Comparison of ENCODE assay signal across 16 cellular contexts in genomic region chr1:119504831-119505230, GRCh38. TPM values are rescaled to one million over a fixed set of nuclear protein-coding genes. Genes with fewer than 3 reads are reported as not detected.
DNase-seq lines count a peak whose midpoint lies in the region; ATAC-seq, FAIRE-seq and TF ChIP-seq lines count a peak whose summit lies in the region.
"Had no signal": no experiment of that assay in that cellular context is flagged by ENCODE, and none has a peak within 500 bp of the region (broad histone marks: within the 10 kb centered on the region; RNA-seq: fewer than 3 reads in every experiment).

No MANE protein-coding gene starts in this region.

- ATAC-seq in GM19324 (IDR thresholded peaks at IDR 0.05; ENCODE audit: low FRiP score, unreplicated experiment): peak; percentile 59
- peak; percentile 38; the same call in 2 of the 3 replicates for ATAC-seq in RWPE2 (ENCODE audit: low read depth)
- ATAC-seq in GM19397 (IDR thresholded peaks at IDR 0.05; ENCODE audit: unreplicated experiment): no peak
- ATAC-seq: GM12878, HCT116 had no signal

- H3K4me3 ChIP-seq in GM12864 (ENCODE audit: low read depth, low read length) (no peak overlapping the region), RWPE2 (ENCODE audit: severe bottlenecking) (no peak overlapping the region), keratinocyte (ENCODE audit: control insufficient read depth in 2 of 3, extremely low read depth in 1 of 3, insufficient read depth in 2 of 3, low read depth in 1 of 3, low read length in 3 of 3) (peak overlapping the region in 1 of 3 experiments; percentile 22), osteoblast (ENCODE audit: insufficient read depth, low read length) (no peak overlapping the region)
- H3K4me3 ChIP-seq: BLaER1 treated with 17β-estradiol and CSF1 and Interleukin-3, amounts not matched to agents 10 nM and 100 nM; GM12878 had no signal

- no peaks in the 10 kb centered on the region for H3K27me3 ChIP-seq in RWPE2 (ENCODE audit: insufficient read depth, poor library complexity, severe bottlenecking)
- H3K27me3 ChIP-seq in keratinocyte (ENCODE audit: control insufficient read depth, extremely low read depth, insufficient read depth, low read length): no peaks in the 10 kb centered on the region
- H3K27me3 ChIP-seq in osteoblast (ENCODE audit: insufficient read depth, low read length): peaks cover 3% of the 10 kb centered on the region
- H3K27me3 ChIP-seq: BLaER1 treated with 17β-estradiol and CSF1 and Interleukin-3, amounts not matched to agents 10 nM and 100 nM had no signal

- H3K9me1 ChIP-seq in keratinocyte (ENCODE audit: control insufficient read depth, extremely low read depth, insufficient read depth, low read length): no peaks in the 10 kb centered on the region

- DNase-seq in GM12864 (ENCODE audit: low read depth) (peak; percentile 2), RWPE2 (ENCODE audit: low spot score) (no peak), keratinocyte (ENCODE audit: low read depth, low spot score) (no peak), osteoblast (ENCODE audit: insufficient read length, low spot score, missing footprints) (no peak), AML-193 (lab: John Stamatoyannopoulos, UW) (no peak)
- DNase-seq: 8988T; CD4-positive, CD25-positive, alpha-beta regulatory T cell; DMS53; GF-D8 had no signal

- H2AFZ ChIP-seq in keratinocyte (ENCODE audit: control insufficient read depth, low read length): no peak overlapping the region
- no peak overlapping the region for H2AFZ ChIP-seq in osteoblast (ENCODE audit: low read length)

- dilution Hi-C loops in keratinocyte (cut with MboI; ENCODE audit: extremely low pct_ligation_motif_present, low sequenced_read_pairs): no loop called here

- no peak overlapping the region for H3K27ac ChIP-seq in RWPE2 (ENCODE audit: poor library complexity, severe bottlenecking)
- H3K27ac ChIP-seq in keratinocyte (ENCODE audit: control insufficient read depth, insufficient read depth, low read length): peak overlapping the region; percentile 36
- H3K27ac ChIP-seq in osteoblast (ENCODE audit: low read depth, low read length): no peak overlapping the region
- H3K27ac ChIP-seq: BLaER1 treated with 17β-estradiol and CSF1 and Interleukin-3, amounts not matched to agents 10 nM and 100 nM; HL-60 had no signal

- H4K20me1 ChIP-seq in keratinocyte (ENCODE audit: control insufficient read depth, extremely low read depth, insufficient read depth, low read length) (no peaks in the 10 kb centered on the region), osteoblast (ENCODE audit: insufficient read depth, low read length) (no peaks in the 10 kb centered on the region)
- H4K20me1 ChIP-seq: BLaER1 treated with 17β-estradiol and CSF1 and Interleukin-3, amounts not matched to agents 10 nM and 100 nM had no signal

- H3K4me2 ChIP-seq in keratinocyte (ENCODE audit: control insufficient read depth, extremely low read depth, insufficient read depth, low read depth, low read length): peak overlapping the region; percentile 46
- H3K4me2 ChIP-seq in osteoblast (ENCODE audit: insufficient read depth, low read length): no peak overlapping the region
- H3K4me2 ChIP-seq: BLaER1 treated with 17β-estradiol and CSF1 and Interleukin-3, amounts not matched to agents 10 nM and 100 nM had no signal

- H3K79me2 ChIP-seq in keratinocyte (ENCODE audit: control insufficient read depth, insufficient read depth, low read length): no peaks in the 10 kb centered on the region
- H3K79me2 ChIP-seq in osteoblast (ENCODE audit: insufficient read depth, low read length): no peaks in the 10 kb centered on the region

- no peak overlapping the region for H3K9ac ChIP-seq in keratinocyte (ENCODE audit: control insufficient read depth, extremely low read depth, insufficient read depth, low read length)
- H3K9ac ChIP-seq: BLaER1 treated with 17β-estradiol and CSF1 and Interleukin-3, amounts not matched to agents 10 nM and 100 nM had no signal

- H3K4me1 ChIP-seq in RWPE2 (ENCODE audit: insufficient read depth, poor library complexity, severe bottlenecking) (no peaks in the 10 kb centered on the region), keratinocyte (ENCODE audit: control insufficient read depth, extremely low read depth, insufficient read depth, low read length) (peaks cover 16% of the 10 kb centered on the region), osteoblast (ENCODE audit: insufficient read depth, low read length) (no peaks in the 10 kb centered on the region)
- H3K4me1 ChIP-seq: BLaER1 treated with 17β-estradiol and CSF1 and Interleukin-3, amounts not matched to agents 10 nM and 100 nM had no signal

- H3K36me3 ChIP-seq in RWPE2 (ENCODE audit: low read depth) (no peaks in the 10 kb centered on the region), keratinocyte (ENCODE audit: control insufficient read depth in 2 of 2, extremely low read depth in 1 of 2, insufficient read depth in 2 of 2, low read length in 2 of 2) (no peaks in the 10 kb centered on the region), osteoblast (ENCODE audit: insufficient read depth, low read length) (no peaks in the 10 kb centered on the region)
- H3K36me3 ChIP-seq: BLaER1 treated with 17β-estradiol and CSF1 and Interleukin-3, amounts not matched to agents 10 nM and 100 nM had no signal

- H3K9me3 ChIP-seq in RWPE2 (ENCODE audit: severe bottlenecking) (no peaks in the 10 kb centered on the region), keratinocyte (ENCODE audit: control insufficient read depth, low read depth, low read length) (no peaks in the 10 kb centered on the region), osteoblast (ENCODE audit: low read depth, low read length) (no peaks in the 10 kb centered on the region)
- H3K9me3 ChIP-seq: BLaER1 treated with 17β-estradiol and CSF1 and Interleukin-3, amounts not matched to agents 10 nM and 100 nM had no signal

- no peak for FAIRE-seq in keratinocyte (lab: Jason Lieb, UNC)
- FAIRE-seq: GM12878, H54 had no signal

- TF ChIP-seq CTCF in GM12864 (IDR thresholded peaks at IDR 0.05; ENCODE audit: low read depth, low read length, missing control alignments) (no peak), RWPE2 (IDR thresholded peaks at IDR 0.05; ENCODE audit: poor library complexity, severe bottlenecking) (no peak), keratinocyte (optimal IDR thresholded peaks at IDR 0.05 in 1 of 3, IDR thresholded peaks at IDR 0.05 in 1 of 3, conservative IDR thresholded peaks at IDR 0.05 in 1 of 3; ENCODE audit: extremely low read depth in 1 of 3, insufficient read depth in 2 of 3, low read length in 3 of 3) (no peak), osteoblast (IDR thresholded peaks at IDR 0.05; ENCODE audit: extremely low read depth, low read depth, low read length) (no peak)

RNA-seq across cellular contexts. Expression of gene HSD3B1, which starts 2.2 kb away (rescaled TPM):
- polyA plus RNA-seq in keratinocyte: 0.34 to 0.50 TPM (median 0.48 TPM) in 3 replicates
- polyA plus RNA-seq in keratinocyte (2011; ENCODE audit: low read depth): not detected
- 0.56 and 0.66 TPM in 2 replicates for polyA plus RNA-seq in keratinocyte (2011; cell fraction: cytosol; rRNA removed)
- 0.34 and 0.73 TPM in 2 replicates for polyA plus RNA-seq in keratinocyte (2011; cell fraction: nucleus; rRNA removed)
- 0.18 and 0.21 TPM in 2 replicates for polyA plus RNA-seq in keratinocyte (2012; ENCODE audit: low replicate concordance)
- 0.16 to 0.49 TPM (median 0.22 TPM) in 3 replicates for polyA minus RNA-seq in keratinocyte
- not detected for polyA minus RNA-seq in keratinocyte (2011; cell fraction: cytosol; rRNA and poly(A)+ RNA removed)
- not detected in 2 replicates for polyA minus RNA-seq in keratinocyte (2011; cell fraction: nucleus; rRNA and poly(A)+ RNA removed)
- not detected in 2 replicates for total RNA-seq in osteoblast
- total RNA-seq: CD4-positive, CD25-positive, alpha-beta regulatory T cell; GM12878 had no signal
- polyA plus RNA-seq: CD4-positive, CD25-positive, alpha-beta regulatory T cell; GM12878 had no signal
